In the genomic region with DNA sequence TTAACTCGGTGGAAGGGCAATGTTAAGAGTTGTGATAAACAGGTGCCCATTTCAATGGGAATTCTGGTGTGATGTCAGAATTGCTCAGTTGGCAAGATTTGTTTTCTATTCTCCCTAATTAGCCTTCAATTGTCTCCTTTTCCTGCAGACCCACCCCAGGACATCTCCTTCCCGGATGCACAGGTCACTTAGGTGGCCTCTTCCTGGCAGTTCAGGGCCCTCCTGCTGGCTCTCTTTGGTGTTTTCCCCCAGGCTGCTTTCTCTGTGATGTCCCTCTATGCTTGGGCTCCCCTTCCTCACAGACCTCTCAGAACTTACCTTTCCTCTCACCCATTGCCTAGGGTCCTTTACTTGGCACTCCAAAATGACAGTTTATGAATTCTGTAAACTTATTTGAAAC, we compare ENCODE assay signal across 15 cellular contexts.
"Had no signal": no experiment of that assay in that cellular context is flagged by ENCODE, and none has a peak within 500 bp of the region (broad histone marks: within the 10 kb centered on the region; RNA-seq: fewer than 3 reads in every experiment).

No MANE protein-coding gene starts in this region.

- H3K4me1 ChIP-seq: colonic mucosa, heart left ventricle, psoas muscle, right lobe of liver, transverse colon had no signal

- H3K27me3 ChIP-seq: colonic mucosa, neutrophil, right lobe of liver, transverse colon had no signal

- ATAC-seq: heart left ventricle; left lobe of liver; psoas muscle; right lobe of liver; stimulated activated memory B cell treated with anti-CD40 and anti-IgM and Interleukin-4, amounts not matched to agents 10 μg/mL and 1 μg/mL and 100 μg/mL, for 72 hours had no signal

- DNase-seq: colonic mucosa; effector CD4-positive, alpha-beta T cell; endodermal cell; heart left ventricle; hippocampal formation; islet precursor cell; naive B cell; psoas muscle; retina; right lobe of liver; stimulated activated CD4-positive, alpha-beta T cell treated with anti-CD3 and anti-CD28 coated beads, Interleukin-4, amount 100 ng/mL, for 1 hour; transverse colon had no signal

- H3K36me3 ChIP-seq: colonic mucosa, heart left ventricle, neutrophil, right lobe of liver, transverse colon had no signal

- H3K27ac ChIP-seq: colonic mucosa, heart left ventricle, neutrophil, psoas muscle, right lobe of liver, transverse colon had no signal

- H3K4me3 ChIP-seq: colonic mucosa, heart left ventricle, psoas muscle, right lobe of liver, transverse colon had no signal
